In genomic region chr2:169819106-169819505, GRCh38 we compare ENCODE assay signal across 14 cellular contexts. TPM values are rescaled to one million over a fixed set of nuclear protein-coding genes. Genes with fewer than 3 reads are reported as not detected.
DNase-seq lines count a peak whose midpoint lies in the region; ATAC-seq and TF ChIP-seq lines count a peak whose summit lies in the region.
"Had no signal": no experiment of that assay in that cellular context is flagged by ENCODE, and none has a peak within 500 bp of the region (broad histone marks: within the 10 kb centered on the region; RNA-seq: fewer than 3 reads in every experiment).

No MANE protein-coding gene starts in this region.

- no peak overlapping the region for H3K4me3 Mint-ChIP-seq in activated naive CD8-positive, alpha-beta T cell treated with anti-CD3 and anti-CD28 coated beads for 36 hours
- H3K4me3 Mint-ChIP-seq: stimulated activated naive B cell treated with anti-CD40 and anti-IgM and Interleukin-4, amounts not matched to agents 10 μg/mL and 1 μg/mL and 100 μg/mL, for 72 hours had no signal

- H3K27ac Mint-ChIP-seq in activated naive CD8-positive, alpha-beta T cell treated with anti-CD3 and anti-CD28 coated beads for 36 hours, result peak overlapping the region; percentile 32

- no peak overlapping the region for H3K4me3 ChIP-seq in AG10803 (ENCODE audit: low read length)

- DNase-seq in AG10803 (ENCODE audit: low read depth) (peak; percentile 41), GF-D8 (lab: John Stamatoyannopoulos, UW) (peak; percentile 29), fibroblast of the conjunctiva (ENCODE audit: low read depth) (peak; percentile 56), activated gamma-delta T cell (lab: John Stamatoyannopoulos, UW) (no peak), KBM-7 (no peak), DMS114 treated with DMSO at 0.1 percent for 48 hours (lab: John Stamatoyannopoulos, UW; ENCODE audit: unreplicated experiment) (no peak), left lobe of liver (ENCODE audit: low spot score) (no peak)
- DNase-seq in activated naive CD8-positive, alpha-beta T cell treated with anti-CD3 and anti-CD28 coated beads for 36 hours, result no peak
- DNase-seq: central memory CD4-positive, alpha-beta T cell; glutamatergic neuron; left colon; NCI-H2081 treated with DMSO at 0.1 percent for 48 hours; stimulated activated naive B cell treated with anti-CD40 and anti-IgM and Interleukin-4, amounts not matched to agents 10 μg/mL and 1 μg/mL and 100 μg/mL, for 72 hours; T-helper 9 cell had no signal

- peaks cover 52% of the 10 kb centered on the region for H3K4me1 Mint-ChIP-seq in activated naive CD8-positive, alpha-beta T cell treated with anti-CD3 and anti-CD28 coated beads for 36 hours

- H3K27me3 Mint-ChIP-seq in activated naive CD8-positive, alpha-beta T cell treated with anti-CD3 and anti-CD28 coated beads for 36 hours, result no peaks in the 10 kb centered on the region
- H3K27me3 Mint-ChIP-seq: stimulated activated naive B cell treated with anti-CD40 and anti-IgM and Interleukin-4, amounts not matched to agents 10 μg/mL and 1 μg/mL and 100 μg/mL, for 72 hours had no signal

- no peak for TF ChIP-seq CTCF in AG10803 (conservative IDR thresholded peaks at IDR 0.05; ENCODE audit: low read length)

- no peak for ATAC-seq in left lobe of liver
- ATAC-seq: left colon; stimulated activated naive B cell treated with anti-CD40 and anti-IgM and Interleukin-4, amounts not matched to agents 10 μg/mL and 1 μg/mL and 100 μg/mL, for 72 hours had no signal

- in situ Hi-C loops in KBM-7 (cut with MboI; ENCODE audit: low pct_unique_long_range_greater_than_20kb, low sequenced_read_pairs), result no loop called here

- H3K36me3 Mint-ChIP-seq in activated naive CD8-positive, alpha-beta T cell treated with anti-CD3 and anti-CD28 coated beads for 36 hours, result peaks cover 63% of the 10 kb centered on the region

- H3K9me3 Mint-ChIP-seq in activated naive CD8-positive, alpha-beta T cell treated with anti-CD3 and anti-CD28 coated beads for 36 hours, result peaks cover 7% of the 10 kb centered on the region

RNA-seq across cellular contexts. Expression of gene METTL5, which starts 5.6 kb away (rescaled TPM):
- 100 to 1,000 TPM; 115 TPM for total RNA-seq in activated naive CD8-positive, alpha-beta T cell treated with anti-CD3 and anti-CD28 coated beads for 36 hours
- 15.2 TPM for total RNA-seq in left lobe of liver

RNA-seq across cellular contexts. Expression of gene UBR3, which starts 8.1 kb away (rescaled TPM):
- total RNA-seq in activated naive CD8-positive, alpha-beta T cell treated with anti-CD3 and anti-CD28 coated beads for 36 hours, result 10 to 100 TPM; 15.1 to 17.7 TPM
- 27.6 TPM for total RNA-seq in left lobe of liver

RNA-seq across cellular contexts. Expression of gene SSB, which starts 20.4 kb away (rescaled TPM):
- total RNA-seq in activated naive CD8-positive, alpha-beta T cell treated with anti-CD3 and anti-CD28 coated beads for 36 hours, result 100 to 1,000 TPM; 122 to 124 TPM
- 21.4 TPM for total RNA-seq in left lobe of liver

Comparison
In these comparisons a context has a peak if more than half of its experiments do, and no peak if none do; other contexts are left out.
1. DNase-seq: peak in AG10803 (single experiment), GF-D8 (single experiment) and fibroblast of the conjunctiva (single experiment); none in activated naive CD8-positive, alpha-beta T cell treated with anti-CD3 and anti-CD28 coated beads for 36 hours (single experiment), activated gamma-delta T cell (single experiment), KBM-7 (single experiment), DMS114 treated with DMSO at 0.1 percent for 48 hours (single experiment) and left lobe of liver (single experiment).